ENCODE assay signal across 36 cellular contexts in the genomic region with DNA sequence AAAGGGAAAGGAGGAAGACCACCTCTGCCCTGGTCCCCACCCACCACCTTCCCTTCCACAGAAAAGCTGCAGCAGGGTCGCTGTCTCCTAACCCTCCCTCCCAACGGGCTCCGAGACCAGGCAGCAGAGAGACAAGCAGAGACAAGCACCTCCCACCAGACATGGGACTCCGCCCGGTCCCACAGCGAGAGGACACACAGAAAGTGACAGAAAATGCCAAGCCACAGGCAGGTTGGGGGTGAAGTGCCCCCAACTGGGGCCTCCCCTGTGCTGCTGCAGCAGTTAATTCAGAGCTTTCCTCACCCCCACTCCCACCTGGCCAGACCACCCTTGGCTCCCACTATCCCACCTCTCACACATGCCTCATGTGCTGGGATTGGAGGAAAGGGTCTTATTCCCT.
"Had no signal": no experiment of that assay in that cellular context is flagged by ENCODE, and none has a peak within 500 bp of the region (broad histone marks: within the 10 kb centered on the region; RNA-seq: fewer than 3 reads in every experiment).

No MANE protein-coding gene starts in this region.

- H3K4me1 Mint-ChIP-seq: activated CD4-positive, alpha-beta memory T cell treated with anti-CD3 and anti-CD28 coated beads, Interleukin-2, amount 10 ng/mL, durations not matched to agents 7 days and 5 days; activated CD4-positive, alpha-beta T cell treated with anti-CD3 and anti-CD28 coated beads for 36 hours; activated CD4-positive, alpha-beta T cell treated with anti-CD3 and anti-CD28 coated beads, Interleukin-2, amount 10 ng/mL, durations not matched to agents 7 days and 5 days; activated CD8-positive, alpha-beta memory T cell treated with anti-CD3 and anti-CD28 coated beads, Interleukin-2, amount 10 ng/mL, durations not matched to agents 7 days and 5 days; activated naive CD4-positive, alpha-beta T cell treated with anti-CD3 and anti-CD28 coated beads, Interleukin-2, amount 10 ng/mL, durations not matched to agents 7 days and 5 days; activated naive CD4-positive, alpha-beta T cell treated with anti-CD3 and anti-CD28 coated beads, Interleukin-2, amount 50 U/mL, for 24 hours; activated naive CD8-positive, alpha-beta T cell treated with anti-CD3 and anti-CD28 coated beads, Interleukin-2, amount 10 ng/mL, durations not matched to agents 7 days and 5 days; activated naive CD8-positive, alpha-beta T cell treated with anti-CD3 and anti-CD28 coated beads, Interleukin-2, amount 50 U/mL, for 24 hours had no signal

- H3K4me1 ChIP-seq: body of pancreas, breast epithelium had no signal

- H3K36me3 ChIP-seq: brain microvascular endothelial cell, breast epithelium had no signal

- H3K36me3 Mint-ChIP-seq: activated CD8-positive, alpha-beta memory T cell treated with anti-CD3 and anti-CD28 coated beads, Interleukin-2, amount 10 ng/mL, durations not matched to agents 7 days and 5 days; activated naive CD4-positive, alpha-beta T cell treated with anti-CD3 and anti-CD28 coated beads, Interleukin-2, amount 10 ng/mL, durations not matched to agents 7 days and 5 days; activated naive CD4-positive, alpha-beta T cell treated with anti-CD3 and anti-CD28 coated beads, Interleukin-2, amount 50 U/mL, for 24 hours; activated naive CD8-positive, alpha-beta T cell treated with anti-CD3 and anti-CD28 coated beads, Interleukin-2, amount 10 ng/mL, durations not matched to agents 7 days and 5 days had no signal

- H3K27ac Mint-ChIP-seq: activated CD4-positive, alpha-beta memory T cell treated with anti-CD3 and anti-CD28 coated beads, Interleukin-2, amount 10 ng/mL, durations not matched to agents 7 days and 5 days; activated CD4-positive, alpha-beta T cell treated with anti-CD3 and anti-CD28 coated beads for 36 hours; activated CD4-positive, alpha-beta T cell treated with anti-CD3 and anti-CD28 coated beads, Interleukin-2, amount 10 ng/mL, durations not matched to agents 7 days and 5 days; activated CD8-positive, alpha-beta memory T cell treated with anti-CD3 and anti-CD28 coated beads, Interleukin-2, amount 10 ng/mL, durations not matched to agents 7 days and 5 days; activated CD8-positive, alpha-beta T cell treated with anti-CD3 and anti-CD28 coated beads, Interleukin-2, amount 10 ng/mL, durations not matched to agents 7 days and 5 days; activated naive CD4-positive, alpha-beta T cell treated with anti-CD3 and anti-CD28 coated beads, Interleukin-2, amount 10 ng/mL, durations not matched to agents 7 days and 5 days; activated naive CD4-positive, alpha-beta T cell treated with anti-CD3 and anti-CD28 coated beads, Interleukin-2, amount 50 U/mL, for 24 hours; activated naive CD8-positive, alpha-beta T cell; activated naive CD8-positive, alpha-beta T cell treated with anti-CD3 and anti-CD28 coated beads, Interleukin-2, amount 10 ng/mL, durations not matched to agents 7 days and 5 days; activated naive CD8-positive, alpha-beta T cell treated with anti-CD3 and anti-CD28 coated beads, Interleukin-2, amount 50 U/mL, for 24 hours; activated T-cell treated with anti-CD3 and anti-CD28 coated beads, Interleukin-2, amount 50 U/mL, for 24 hours; activated T-helper 2 cell treated with anti-CD3 and anti-CD28 coated beads, Interferon-gamma antibody, Interleukin-2, Interleukin-4, amounts not matched to agents 10 μg/mL and 5 μg/mL and 100 μg/mL, durations not matched to agents 14 hours and 24 hours and 36 hours; T-helper 1 cell treated with Interleukin-12 subunit alpha and Interleukin-12 subunit beta and Interleukin-4 antibody, amounts not matched to agents 30 μg/mL and 1 μg/mL, for 36 hours; T-helper 2 cell treated with Interferon-gamma antibody and Interleukin-4, amounts not matched to agents 5 μg/mL and 100 μg/mL, for 36 hours had no signal

- DNase-seq: activated CD4-positive, alpha-beta memory T cell treated with anti-CD3 and anti-CD28 coated beads, Interleukin-2, amount 10 ng/mL, durations not matched to agents 7 days and 5 days; activated CD4-positive, alpha-beta T cell treated with anti-CD3 and anti-CD28 coated beads for 1 hour; activated CD4-positive, alpha-beta T cell treated with anti-CD3 and anti-CD28 coated beads for 36 hours; activated CD4-positive, alpha-beta T cell treated with anti-CD3 and anti-CD28 coated beads for 48 hours; activated CD4-positive, alpha-beta T cell treated with anti-CD3 and anti-CD28 coated beads, Interleukin-2, amount 10 ng/mL, durations not matched to agents 7 days and 5 days; activated CD4-positive, alpha-beta T cell treated with anti-CD3 and anti-CD28 coated beads, Interleukin-2, amount 50 U/mL, for 48 hours; activated CD4-positive, CD25-positive, alpha-beta regulatory T cell; activated CD8-positive, alpha-beta memory T cell treated with anti-CD3 and anti-CD28 coated beads for 24 hours; activated CD8-positive, alpha-beta memory T cell treated with anti-CD3 and anti-CD28 coated beads, Interleukin-2, amount 10 ng/mL, durations not matched to agents 7 days and 5 days; activated CD8-positive, alpha-beta memory T cell treated with anti-CD3 and anti-CD28 coated beads, Interleukin-2, amount 50 U/mL, for 48 hours; activated CD8-positive, alpha-beta T cell treated with anti-CD3 and anti-CD28 coated beads, Interleukin-2, amount 10 ng/mL, durations not matched to agents 7 days and 5 days; activated effector memory CD4-positive, alpha-beta T cell treated with Interleukin-2 at 50 U/mL for 16 hours; activated gamma-delta T cell; activated naive CD4-positive, alpha-beta T cell treated with anti-CD3 and anti-CD28 coated beads, Interleukin-2, amount 10 ng/mL, durations not matched to agents 7 days and 5 days; activated naive CD4-positive, alpha-beta T cell treated with Interleukin-2 at 50 U/mL for 16 hours; activated naive CD8-positive, alpha-beta T cell treated with anti-CD3 and anti-CD28 coated beads, Interleukin-2, amount 10 ng/mL, durations not matched to agents 7 days and 5 days; activated naive CD8-positive, alpha-beta T cell treated with anti-CD3 and anti-CD28 coated beads, Interleukin-2, amount 50 U/mL, for 24 hours; activated T-cell treated with anti-CD3 and anti-CD28 coated beads, Interleukin-2, amount 50 U/mL, for 24 hours; activated T-cell treated with anti-CD3 and anti-CD28 coated beads, Interleukin-2, amount 50 U/mL, for 48 hours; amniotic stem cell; aorta; body of pancreas; brain microvascular endothelial cell; central memory CD4-positive, alpha-beta T cell; SW 1271; T-helper 1 cell; T-helper 2 cell; T-helper 9 cell had no signal

- H3K4me3 ChIP-seq: body of pancreas, breast epithelium had no signal

- H3K27me3 Mint-ChIP-seq: activated CD4-positive, alpha-beta memory T cell treated with anti-CD3 and anti-CD28 coated beads, Interleukin-2, amount 10 ng/mL, durations not matched to agents 7 days and 5 days; activated CD4-positive, alpha-beta T cell treated with anti-CD3 and anti-CD28 coated beads, Interleukin-2, amount 10 ng/mL, durations not matched to agents 7 days and 5 days; activated naive CD4-positive, alpha-beta T cell treated with anti-CD3 and anti-CD28 coated beads, Interleukin-2, amount 10 ng/mL, durations not matched to agents 7 days and 5 days; activated naive CD4-positive, alpha-beta T cell treated with anti-CD3 and anti-CD28 coated beads, Interleukin-2, amount 50 U/mL, for 24 hours; activated naive CD8-positive, alpha-beta T cell treated with anti-CD3 and anti-CD28 coated beads, Interleukin-2, amount 50 U/mL, for 24 hours; activated T-cell treated with anti-CD3 and anti-CD28 coated beads, Interleukin-2, amount 50 U/mL, for 24 hours had no signal

- H3K4me3 Mint-ChIP-seq: activated CD4-positive, alpha-beta memory T cell treated with anti-CD3 and anti-CD28 coated beads, Interleukin-2, amount 10 ng/mL, durations not matched to agents 7 days and 5 days; activated CD4-positive, alpha-beta T cell treated with anti-CD3 and anti-CD28 coated beads for 36 hours; activated CD4-positive, alpha-beta T cell treated with anti-CD3 and anti-CD28 coated beads, Interleukin-2, amount 10 ng/mL, durations not matched to agents 7 days and 5 days; activated CD8-positive, alpha-beta memory T cell treated with anti-CD3 and anti-CD28 coated beads, Interleukin-2, amount 10 ng/mL, durations not matched to agents 7 days and 5 days; activated CD8-positive, alpha-beta T cell treated with anti-CD3 and anti-CD28 coated beads, Interleukin-2, amount 10 ng/mL, durations not matched to agents 7 days and 5 days; activated naive CD4-positive, alpha-beta T cell treated with anti-CD3 and anti-CD28 coated beads, Interleukin-2, amount 10 ng/mL, durations not matched to agents 7 days and 5 days; activated naive CD4-positive, alpha-beta T cell treated with anti-CD3 and anti-CD28 coated beads, Interleukin-2, amount 50 U/mL, for 24 hours; activated naive CD8-positive, alpha-beta T cell; activated naive CD8-positive, alpha-beta T cell treated with anti-CD3 and anti-CD28 coated beads, Interleukin-2, amount 10 ng/mL, durations not matched to agents 7 days and 5 days; activated naive CD8-positive, alpha-beta T cell treated with anti-CD3 and anti-CD28 coated beads, Interleukin-2, amount 50 U/mL, for 24 hours; activated T-cell treated with anti-CD3 and anti-CD28 coated beads, Interleukin-2, amount 50 U/mL, for 24 hours; T-helper 1 cell treated with Interleukin-12 subunit alpha and Interleukin-12 subunit beta and Interleukin-4 antibody, amounts not matched to agents 30 μg/mL and 1 μg/mL, for 36 hours; T-helper 2 cell treated with Interferon-gamma antibody and Interleukin-4, amounts not matched to agents 5 μg/mL and 100 μg/mL, for 36 hours had no signal

- ATAC-seq: activated CD4-positive, alpha-beta T cell treated with anti-CD3 and anti-CD28 coated beads for 36 hours; activated CD4-positive, CD25-positive, alpha-beta regulatory T cell treated with anti-CD3 and anti-CD28 coated beads, Interleukin-2, amount 50 U/mL, for 24 hours; activated CD8-positive, alpha-beta memory T cell treated with anti-CD3 and anti-CD28 coated beads, Interleukin-2, amount 10 ng/mL, durations not matched to agents 7 days and 5 days; activated CD8-positive, alpha-beta T cell treated with anti-CD3 and anti-CD28 coated beads, Interleukin-2, amount 10 ng/mL, durations not matched to agents 7 days and 5 days; activated naive CD8-positive, alpha-beta T cell treated with anti-CD3 and anti-CD28 coated beads, Interleukin-2, amount 50 U/mL, for 24 hours; body of pancreas had no signal

- H3K9me3 ChIP-seq: body of pancreas, breast epithelium had no signal

- H3K27ac ChIP-seq: body of pancreas, brain microvascular endothelial cell, breast epithelium, VCaP had no signal

- H3K27me3 ChIP-seq: body of pancreas, breast epithelium had no signal

- H3K9me3 Mint-ChIP-seq: activated CD4-positive, alpha-beta memory T cell treated with anti-CD3 and anti-CD28 coated beads, Interleukin-2, amount 10 ng/mL, durations not matched to agents 7 days and 5 days; activated CD4-positive, alpha-beta T cell treated with anti-CD3 and anti-CD28 coated beads, Interleukin-2, amount 10 ng/mL, durations not matched to agents 7 days and 5 days; activated naive CD4-positive, alpha-beta T cell treated with anti-CD3 and anti-CD28 coated beads, Interleukin-2, amount 10 ng/mL, durations not matched to agents 7 days and 5 days; activated naive CD4-positive, alpha-beta T cell treated with anti-CD3 and anti-CD28 coated beads, Interleukin-2, amount 50 U/mL, for 24 hours; activated naive CD8-positive, alpha-beta T cell treated with anti-CD3 and anti-CD28 coated beads, Interleukin-2, amount 10 ng/mL, durations not matched to agents 7 days and 5 days; activated naive CD8-positive, alpha-beta T cell treated with anti-CD3 and anti-CD28 coated beads, Interleukin-2, amount 50 U/mL, for 24 hours; activated T-cell treated with anti-CD3 and anti-CD28 coated beads, Interleukin-2, amount 50 U/mL, for 24 hours; activated T-helper 2 cell treated with anti-CD3 and anti-CD28 coated beads, Interferon-gamma antibody, Interleukin-2, Interleukin-4, amounts not matched to agents 10 μg/mL and 5 μg/mL and 100 μg/mL, durations not matched to agents 14 hours and 24 hours and 36 hours; T-helper 1 cell treated with Interleukin-12 subunit alpha and Interleukin-12 subunit beta and Interleukin-4 antibody, amounts not matched to agents 30 μg/mL and 1 μg/mL, for 36 hours; T-helper 2 cell treated with Interferon-gamma antibody and Interleukin-4, amounts not matched to agents 5 μg/mL and 100 μg/mL, for 36 hours had no signal
